ENCODE assay signal across 2 cellular contexts in genomic region chr1:10415967-10416366, GRCh38. TPM values are rescaled to one million over a fixed set of nuclear protein-coding genes. Genes with fewer than 3 reads are reported as not detected.
"Had no signal": no experiment of that assay in that cellular context is flagged by ENCODE, and none has a peak within 500 bp of the region (broad histone marks: within the 10 kb centered on the region; RNA-seq: fewer than 3 reads in every experiment).

No MANE protein-coding gene starts in this region.

RNA-seq across cellular contexts. Expression of gene CORT, which starts 33.9 kb away (rescaled TPM):
- total RNA-seq: cardiac septum, mesenteric fat pad had no signal
